In genomic region chr12:130263996-130264395, GRCh38 we compare ENCODE assay signal across 8 cellular contexts.
"Had no signal": no experiment of that assay in that cellular context is flagged by ENCODE, and none has a peak within 500 bp of the region (broad histone marks: within the 10 kb centered on the region; RNA-seq: fewer than 3 reads in every experiment).

No MANE protein-coding gene starts in this region.

- FAIRE-seq: G401.6, GM12878, GM12891, GM12892, GM18507, GM19239 had no signal

- ATAC-seq: GM12878 had no signal

- H3K4me3 ChIP-seq: GM12878 had no signal

- DNase-seq: GDM1, GF-D8 had no signal
